7 cellular contexts compared by ENCODE assay signal in the genomic region with DNA sequence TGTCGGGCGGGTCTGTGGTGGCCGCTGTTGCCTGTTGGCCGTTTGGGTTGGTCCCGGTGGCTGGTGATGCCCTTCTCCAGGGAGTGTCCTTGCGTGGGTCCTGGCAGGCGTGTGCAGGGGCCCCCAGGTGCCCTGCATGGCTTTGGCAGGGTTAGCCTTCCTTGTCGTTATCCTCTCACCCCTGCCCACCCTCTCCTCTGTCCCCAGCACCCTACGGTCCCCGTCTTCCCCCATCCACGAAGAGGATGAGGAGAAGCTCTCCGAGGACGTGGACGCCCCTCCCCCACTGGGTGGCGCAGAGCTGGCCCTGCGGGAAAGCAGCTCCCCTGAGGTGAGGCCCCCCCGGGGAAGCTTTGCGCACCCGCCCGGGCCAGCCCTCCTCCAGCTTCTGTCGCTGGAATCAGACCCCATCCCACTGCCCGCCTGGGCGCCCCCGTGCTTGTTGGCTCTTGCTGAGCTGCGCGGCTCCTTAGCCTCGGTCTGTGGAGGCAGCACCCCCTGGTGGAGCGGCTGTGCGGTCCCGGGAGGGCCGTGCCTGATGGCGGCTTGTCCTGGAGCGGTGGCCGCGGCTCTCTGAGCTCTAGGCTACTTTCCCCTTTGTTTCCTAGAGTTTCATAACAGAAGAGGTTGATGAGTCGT. TPM values are rescaled to one million over a fixed set of nuclear protein-coding genes. Genes with fewer than 3 reads are reported as not detected.
DNase-seq lines count a peak whose midpoint lies in the region; ATAC-seq and TF ChIP-seq lines count a peak whose summit lies in the region.

No MANE protein-coding gene starts in this region.

- no peaks in the 10 kb centered on the region for H3K4me1 Mint-ChIP-seq in GM23338
- no peaks in the 10 kb centered on the region for H3K4me1 Mint-ChIP-seq in neural progenitor cell

- H3K9ac ChIP-seq in neural progenitor cell: no peak overlapping the region

- H3K36me3 ChIP-seq in GM23338 (ENCODE audit: insufficient read depth) (no peaks in the 10 kb centered on the region), Peyer's patch (peaks cover 0 to 61% (median 0%) of the 10 kb centered on the region in 3 donors), neural progenitor cell (no peaks in the 10 kb centered on the region)

- H3K27me3 ChIP-seq in GM23338 (ENCODE audit: insufficient read depth) (no peaks in the 10 kb centered on the region), Peyer's patch (no peaks in the 10 kb centered on the region), neural progenitor cell (no peaks in the 10 kb centered on the region)

- peak; percentile 95 for ATAC-seq in GM23338
- ATAC-seq in GM18873 (IDR thresholded peaks at IDR 0.05; ENCODE audit: low FRiP score, unreplicated experiment): no peak

- no peak for TF ChIP-seq POLR2A in Peyer's patch (IDR thresholded peaks at IDR 0.05)

- peaks cover 17% of the 10 kb centered on the region for H3K36me3 Mint-ChIP-seq in GM23338 (ENCODE audit: low read depth)
- peaks cover 4% of the 10 kb centered on the region for H3K36me3 Mint-ChIP-seq in neural progenitor cell

- no peak overlapping the region for H3K4me2 ChIP-seq in GM23338
- H3K4me2 ChIP-seq in neural progenitor cell: no peak overlapping the region

- DNase-seq in GM23338 (ENCODE audit: low spot score) (peak; percentile 90), Peyer's patch (peak in 2 of 3 donors; percentile 67 to 74), dermis blood vessel endothelial cell (peak; percentile 43), neural progenitor cell (ENCODE audit: low spot score) (peak; percentile 78), AG20443 (ENCODE audit: low spot score) (no peak)
- DNase-seq in activated effector memory CD4-positive, alpha-beta T cell treated with anti-CD3 and anti-CD28 coated beads, Interleukin-2, amount 50 U/mL, for 16 hours: no peak

- H2AFZ ChIP-seq in GM23338 (no peak overlapping the region), neural progenitor cell (replicated peaks) (no peak overlapping the region)

- H3F3A ChIP-seq in GM23338 (replicated peaks; ENCODE audit: low read depth) (no peaks in the 10 kb centered on the region), neural progenitor cell (ENCODE audit: low read depth) (no peaks in the 10 kb centered on the region)

- no peaks in the 10 kb centered on the region for H3K4me1 ChIP-seq in GM23338 (ENCODE audit: insufficient read depth)
- peaks cover 0 to 29% (median 4%) of the 10 kb centered on the region in 4 donors for H3K4me1 ChIP-seq in Peyer's patch
- H3K4me1 ChIP-seq in neural progenitor cell: no peaks in the 10 kb centered on the region

- peak; percentile 77 to 89 for TF ChIP-seq CTCF in GM23338 (conservative IDR thresholded peaks at IDR 0.05; ENCODE audit: low read depth in 2 of 2)
- TF ChIP-seq CTCF in Peyer's patch (IDR thresholded peaks at IDR 0.05): peak in 4 of 6 experiments; percentile 28 to 51 (median 46)
- TF ChIP-seq CTCF in neural progenitor cell (IDR thresholded peaks at IDR 0.05): peak; percentile 71

- H3K4me3 Mint-ChIP-seq in GM23338: no peak overlapping the region
- H3K4me3 Mint-ChIP-seq in neural progenitor cell: no peak overlapping the region

- H4K20me1 ChIP-seq in GM23338 (replicated peaks; ENCODE audit: insufficient read depth) (no peaks in the 10 kb centered on the region), neural progenitor cell (ENCODE audit: low read depth) (peaks cover 3% of the 10 kb centered on the region)

- H3K4me3 ChIP-seq in GM23338 (no peak overlapping the region), Peyer's patch (no peak overlapping the region), neural progenitor cell (no peak overlapping the region)

- H3K27ac ChIP-seq in GM23338 (ENCODE audit: low read depth) (no peak overlapping the region), Peyer's patch (peak overlapping the region in 1 of 4 donors; percentile 22), neural progenitor cell (no peak overlapping the region)

- H3K9me3 Mint-ChIP-seq in GM23338: no peaks in the 10 kb centered on the region
- no peaks in the 10 kb centered on the region for H3K9me3 Mint-ChIP-seq in neural progenitor cell

- H3K79me2 ChIP-seq in GM23338 (replicated peaks; ENCODE audit: insufficient read depth): no peaks in the 10 kb centered on the region
- H3K79me2 ChIP-seq in neural progenitor cell (ENCODE audit: low read depth): no peaks in the 10 kb centered on the region

- no peaks in the 10 kb centered on the region for H3K9me2 ChIP-seq in GM23338 (ENCODE audit: insufficient read depth)

- H3K27ac Mint-ChIP-seq in GM23338 (peak overlapping the region; percentile 83), neural progenitor cell (no peak overlapping the region)

- H3K27me3 Mint-ChIP-seq in GM23338 (ENCODE audit: insufficient read depth, low read depth, poor library complexity): peaks cover 11% of the 10 kb centered on the region
- H3K27me3 Mint-ChIP-seq in neural progenitor cell (ENCODE audit: insufficient read depth, low read depth): peaks cover 4% of the 10 kb centered on the region

- H3K9me3 ChIP-seq in Peyer's patch: no peaks in the 10 kb centered on the region
- H3K9me3 ChIP-seq in neural progenitor cell (ENCODE audit: low read depth): no peaks in the 10 kb centered on the region

TF ChIP-seq in GM23338, 12 proteins besides CTCF, POLR2A, EP300 and RAD21:
- no peak for TF ChIP-seq NANOG (IDR thresholded peaks at IDR 0.05; ENCODE audit: borderline replicate concordance)
- TF ChIP-seq STAT1 (IDR thresholded peaks at IDR 0.05; ENCODE audit: unreplicated experiment): no peak
- TF ChIP-seq ZNF114 (CRISPR knock-in tag; IDR thresholded peaks at IDR 0.05): no peak
- 0 out of 2 replicates have a peak, but pooled peaks have one; percentile 23 for TF ChIP-seq POLR2AphosphoS5 (IDR thresholded peaks at IDR 0.05; ENCODE audit: low read depth)

RNA-seq across cellular contexts. Expression of a gene that starts 10.6 kb away (rescaled TPM):
- total RNA-seq in GM23338 (2014; rRNA removed; shearing (Covaris generic)): 65.1 and 80.4 TPM in 2 replicates
- polyA plus RNA-seq in GM23338 (2016; fragmentation: Nextera tagmentation; extraction: Ambion mirVana): 37.1 and 39.0 TPM in 2 replicates
- total RNA-seq in Peyer's patch (10 to 100 TPM; 19.0 to 53.6 (median 40.1) TPM), dermis blood vessel endothelial cell (34.4 and 39.0 TPM in 2 replicates), neural progenitor cell (ENCODE audit: low replicate concordance) (10.9 and 39.3 TPM in 2 replicates)

RNA-seq across cellular contexts. Expression of a gene that starts 51.3 kb away (rescaled TPM):
- 19.1 and 24.9 TPM in 2 replicates for total RNA-seq in GM23338 (2014; rRNA removed; shearing (Covaris generic))
- 17.9 and 22.5 TPM in 2 replicates for polyA plus RNA-seq in GM23338 (2016; fragmentation: Nextera tagmentation; extraction: Ambion mirVana)
- 10 to 100 TPM; 20.8 to 42.9 (median 36.6) TPM for total RNA-seq in Peyer's patch
- total RNA-seq in dermis blood vessel endothelial cell: 14.8 and 29.3 TPM in 2 replicates
- total RNA-seq in neural progenitor cell (ENCODE audit: low replicate concordance): 20.6 and 32.7 TPM in 2 replicates

RNA-seq across cellular contexts. Expression of a gene that starts 51.6 kb away (rescaled TPM):
- 1.3 TPM in 1 of 2 replicates, not detected in the other for total RNA-seq in GM23338 (2014; rRNA removed; shearing (Covaris generic))
- polyA plus RNA-seq in GM23338 (2016; fragmentation: Nextera tagmentation; extraction: Ambion mirVana): 0.34 TPM in 1 of 2 replicates, not detected in the other
- total RNA-seq in Peyer's patch (not detected), dermis blood vessel endothelial cell (0.70 and 1.7 TPM in 2 replicates), neural progenitor cell (ENCODE audit: low replicate concordance) (not detected in 2 replicates)

RNA-seq across cellular contexts. Expression of a gene that starts 58.1 kb away (rescaled TPM):
- total RNA-seq in GM23338 (2014; rRNA removed; shearing (Covaris generic)): 54.6 and 71.8 TPM in 2 replicates
- polyA plus RNA-seq in GM23338 (2016; fragmentation: Nextera tagmentation; extraction: Ambion mirVana): 10.5 and 13.1 TPM in 2 replicates
- total RNA-seq in Peyer's patch: 100 to 1,000 TPM in 2 of 4 donors, 10 to 100 TPM in 2; 74.1 to 147 (median 93.8) TPM
- total RNA-seq in dermis blood vessel endothelial cell: 29.3 and 46.0 TPM in 2 replicates
- 17.5 and 22.4 TPM in 2 replicates for total RNA-seq in neural progenitor cell (ENCODE audit: low replicate concordance)

Comparison
In these comparisons a context has a peak if more than half of its experiments do, and no peak if none do; other contexts are left out.
1. DNase-seq: peak in GM23338 (single experiment), Peyer's patch (2 of 3), dermis blood vessel endothelial cell (single experiment) and neural progenitor cell (single experiment); none in AG20443 (single experiment) and activated effector memory CD4-positive, alpha-beta T cell treated with anti-CD3 and anti-CD28 coated beads, Interleukin-2, amount 50 U/mL, for 16 hours (single experiment).
2. Peak in every context shown above with its lines, with median percentiles within 50 percentile points of each other: CTCF ChIP-seq.